ENCODE assay signal across 13 cellular contexts in the genomic region with DNA sequence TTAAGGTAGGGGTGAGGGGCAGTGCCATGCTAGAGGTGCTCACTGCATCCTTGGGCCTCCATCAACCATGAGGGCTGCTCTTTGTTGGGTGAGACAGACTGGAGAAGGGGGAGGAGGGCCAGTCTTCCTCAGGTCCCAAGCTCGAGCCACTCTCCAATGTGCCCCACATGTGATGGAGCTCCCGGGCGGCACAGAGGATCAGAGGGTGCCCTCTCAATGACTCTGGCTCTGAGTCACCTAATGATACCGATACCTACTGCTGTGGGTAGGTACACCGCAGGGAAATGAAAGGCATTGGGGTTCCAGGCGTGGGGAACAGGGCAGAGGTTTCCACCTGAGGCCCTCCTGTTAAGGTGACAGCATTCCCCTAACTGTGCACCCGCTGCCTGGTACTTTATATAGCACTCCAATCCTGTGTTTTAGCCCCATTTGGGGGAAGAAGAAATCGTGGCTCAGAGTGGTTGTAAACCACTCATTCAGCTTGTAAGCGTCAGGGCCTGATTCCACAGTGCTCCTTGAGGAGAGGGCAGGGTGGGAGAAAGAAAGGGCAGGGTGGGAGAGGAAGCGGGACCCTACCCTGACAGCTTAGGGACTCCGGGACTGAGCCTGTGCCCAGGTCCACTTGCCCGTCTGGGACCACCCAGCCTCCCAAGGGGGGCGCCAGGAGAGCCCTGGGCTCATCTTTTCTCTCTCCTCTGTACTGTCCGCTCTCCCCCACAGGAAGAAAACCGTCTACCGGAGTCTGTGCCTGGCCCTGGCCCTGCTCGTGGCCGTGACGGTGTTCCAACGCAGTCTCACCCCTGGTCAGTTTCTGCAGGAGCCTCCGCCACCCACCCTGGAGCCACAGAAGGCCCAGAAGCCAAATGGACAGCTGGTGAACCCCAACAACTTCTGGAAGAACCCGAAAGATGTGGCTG. TPM values are rescaled to one million over a fixed set of nuclear protein-coding genes. Genes with fewer than 3 reads are reported as not detected.
DNase-seq lines count a peak whose midpoint lies in the region; ATAC-seq, FAIRE-seq and TF ChIP-seq lines count a peak whose summit lies in the region.
"Had no signal": no experiment of that assay in that cellular context is flagged by ENCODE, and none has a peak within 500 bp of the region (broad histone marks: within the 10 kb centered on the region; RNA-seq: fewer than 3 reads in every experiment).

No MANE protein-coding gene starts in this region.

- H2AK5ac ChIP-seq in IMR-90 (ENCODE audit: low read depth, low read length) (no peak overlapping the region), neuronal stem cell (ENCODE audit: low read depth, low read length) (peak overlapping the region; percentile 94)

- H3K23ac ChIP-seq in IMR-90 (ENCODE audit: low read depth, low read length) (no peak overlapping the region), neuronal stem cell (ENCODE audit: low read depth, low read length, poor library complexity) (no peak overlapping the region)

- FAIRE-seq in GM12891 (lab: Jason Lieb, UNC), result peak; percentile 9

- dilution Hi-C loops in IMR-90 (cut with HindIII; ENCODE audit: low sequenced_read_pairs, unreplicated experiment), result no loop called here

- TF ChIP-seq EP300 in esophagus muscularis mucosa (IDR thresholded peaks at IDR 0.05), result no peak

- H2AK9ac ChIP-seq in IMR-90 (replicated peaks; ENCODE audit: low read depth, low read length, poor library complexity), result peak overlapping the region; percentile 16

- TF ChIP-seq CTCF in IMR-90 (conservative IDR thresholded peaks at IDR 0.05; ENCODE audit: low read depth, low read length), result no peak
- no peak for TF ChIP-seq CTCF in esophagus muscularis mucosa (IDR thresholded peaks at IDR 0.05)

- no peak for TF ChIP-seq RAD21 in IMR-90 (IDR thresholded peaks at IDR 0.05; ENCODE audit: low read length)

- H3K4ac ChIP-seq in IMR-90 (ENCODE audit: low read depth, low read length) (no peak overlapping the region), neuronal stem cell (ENCODE audit: low read length) (peak overlapping the region; percentile 84)

- H2BK5ac ChIP-seq in IMR-90 (ENCODE audit: low read depth, low read length, poor library complexity, severe bottlenecking) (no peak overlapping the region), neuronal stem cell (ENCODE audit: low read length) (no peak overlapping the region)

- no peak overlapping the region for H3K56ac ChIP-seq in IMR-90 (ENCODE audit: extremely low read depth, insufficient read depth, low read length)

- H2BK15ac ChIP-seq in IMR-90 (ENCODE audit: low read depth, low read length) (no peak overlapping the region), neuronal stem cell (ENCODE audit: low read length) (peak overlapping the region; percentile 49)

- H3K9me1 ChIP-seq in IMR-90 (ENCODE audit: insufficient read depth, low read length), result no peaks in the 10 kb centered on the region; the same call in 1 of the 2 replicates

- H4K8ac ChIP-seq in IMR-90 (ENCODE audit: low read depth in 2 of 2, low read length in 2 of 2) (no peak overlapping the region), neuronal stem cell (ENCODE audit: low read depth, low read length) (no peak overlapping the region)

- H3K4me1 ChIP-seq in IMR-90 (ENCODE audit: control insufficient read depth, insufficient read depth, low read length), result peaks cover 5% of the 10 kb centered on the region
- peaks cover 30 to 37% of the 10 kb centered on the region in 2 donors for H3K4me1 ChIP-seq in duodenal mucosa (ENCODE audit: control insufficient read depth in 1 of 2, insufficient read depth in 2 of 2, low read length in 2 of 2)
- H3K4me1 ChIP-seq in neuronal stem cell (ENCODE audit: control insufficient read depth in 2 of 2, insufficient read depth in 1 of 2, low read depth in 1 of 2, low read length in 2 of 2), result peaks cover 7 to 14% of the 10 kb centered on the region in 2 donors
- peaks cover 16 to 35% (median 29%) of the 10 kb centered on the region in 4 donors for H3K4me1 ChIP-seq in esophagus muscularis mucosa

- H3K9ac ChIP-seq in IMR-90 (ENCODE audit: low read depth, low read length), result no peak overlapping the region
- peak overlapping the region in 1 of 2 donors; percentile 69 for H3K9ac ChIP-seq in duodenal mucosa (ENCODE audit: low read depth in 1 of 2, low read length in 2 of 2)
- H3K9ac ChIP-seq in neuronal stem cell (ENCODE audit: low read depth, low read length, poor library complexity), result no peak overlapping the region

- H3K79me1 ChIP-seq in IMR-90 (ENCODE audit: low read depth in 1 of 2, low read length in 2 of 2) (no peaks in the 10 kb centered on the region), neuronal stem cell (ENCODE audit: low read depth, low read length) (no peaks in the 10 kb centered on the region)

- intact Hi-C loops in IMR-90 (cut with micrococcal nuclease) (no loop called here), esophagus muscularis mucosa (cut with DNase I) (no loop called here)

- no peaks in the 10 kb centered on the region for H3K36me3 ChIP-seq in IMR-90 (ENCODE audit: control insufficient read depth, insufficient read depth, low read length)
- H3K36me3 ChIP-seq in duodenal mucosa (ENCODE audit: control insufficient read depth in 1 of 2, insufficient read depth in 2 of 2, low read length in 2 of 2), result peaks cover 15% of the 10 kb centered on the region in 2 donors
- no peaks in the 10 kb centered on the region for H3K36me3 ChIP-seq in neuronal stem cell (replicated peaks in 1 of 2; ENCODE audit: control insufficient read depth in 2 of 2, insufficient read depth in 2 of 2, low read length in 2 of 2)
- peaks cover 0 to 13% (median 0%) of the 10 kb centered on the region in 4 donors for H3K36me3 ChIP-seq in esophagus muscularis mucosa
- H3K36me3 ChIP-seq: suprapubic skin had no signal

- WGBS in IMR-90 (ENCODE audit: extremely low coverage in 2 of 2, insufficient read length in 1 of 2), 2 experiments, result 93% methylated on average over 3 of the region's 22 CpGs; no CpG with 5 or more reads in 1 of the 2 experiments
- no CpG with 5 or more reads among the region's 22 CpGs for WGBS in neuronal stem cell (ENCODE audit: extremely low coverage in 2 of 2, insufficient read length in 2 of 2, insufficient replicate concordance in 1 of 2), 2 donors
- WGBS in esophagus muscularis mucosa, result 92% methylated on average over 20 of the region's 22 CpGs

- TF ChIP-seq POLR2A in GM12891 (IDR thresholded peaks at IDR 0.05; ENCODE audit: low read depth, low read length), result no peak
- no peak for TF ChIP-seq POLR2A in IMR-90 (IDR thresholded peaks at IDR 0.05; ENCODE audit: low read depth, low read length)
- TF ChIP-seq POLR2A in esophagus muscularis mucosa (IDR thresholded peaks at IDR 0.05; ENCODE audit: low read depth), result no peak

- H4K91ac ChIP-seq in IMR-90 (ENCODE audit: insufficient read depth, low read depth, low read length) (no peak overlapping the region), neuronal stem cell (ENCODE audit: low read depth, low read length, poor library complexity) (no peak overlapping the region)

- H3K27ac ChIP-seq in IMR-90 (ENCODE audit: insufficient read depth, low read length), result no peak overlapping the region
- no peak overlapping the region for H3K27ac ChIP-seq in duodenal mucosa (ENCODE audit: low read depth, low read length)
- H3K27ac ChIP-seq in neuronal stem cell (replicated peaks; ENCODE audit: low read length), result no peak overlapping the region
- no peak overlapping the region for H3K27ac ChIP-seq in esophagus muscularis mucosa (replicated peaks in 1 of 4)
- H3K27ac ChIP-seq: epithelial cell of prostate, suprapubic skin had no signal

- H2BK12ac ChIP-seq in neuronal stem cell (ENCODE audit: low read length), result peak overlapping the region; percentile 22

- H3K4me2 ChIP-seq in IMR-90 (ENCODE audit: low read depth, low read length) (no peak overlapping the region), neuronal stem cell (ENCODE audit: insufficient read depth, low read length, poor library complexity, severe bottlenecking) (no peak overlapping the region)

- in situ Hi-C loops in IMR-90 (cut with MboI; ENCODE audit: low sequenced_read_pairs), result no loop called here

- H3K14ac ChIP-seq in IMR-90 (replicated peaks; ENCODE audit: low read depth, low read length) (no peak overlapping the region), neuronal stem cell (ENCODE audit: low read length) (peak overlapping the region; percentile 56)

- ATAC-seq in IMR-90 (ENCODE audit: low read depth) (no peak), HG03039 (IDR thresholded peaks at IDR 0.05; ENCODE audit: unreplicated experiment) (no peak), GM19455 (IDR thresholded peaks at IDR 0.05; ENCODE audit: unreplicated experiment) (no peak)

- no TSS peak for BruUV-seq in IMR-90 (replicated peaks; lab: Mats Ljungman, UMichigan)

- no peak overlapping the region for H4K5ac ChIP-seq in IMR-90 (ENCODE audit: low read depth, low read length)

- CTCF ChIA-PET in IMR-90 (lab: Yijun Ruan, JAX), result no interaction called here

- no peak overlapping the region for H2BK20ac ChIP-seq in IMR-90 (ENCODE audit: low read depth, low read length)

- no peaks in the 10 kb centered on the region for H4K20me1 ChIP-seq in IMR-90 (ENCODE audit: insufficient read depth, low read length)

- POLR2A ChIA-PET in IMR-90 (lab: Charles Lee; ENCODE audit: unreplicated experiment), result interaction anchor here (0.6 kb wide), 1 partner anchor 66 kb away, joined by 17 read pairs; no protein-coding TSS in a partner anchor

- H3K9me3 ChIP-seq in IMR-90 (ENCODE audit: control insufficient read depth, insufficient read depth, low read length) (no peaks in the 10 kb centered on the region; the same call in 1 of the 2 replicates), duodenal mucosa (ENCODE audit: control insufficient read depth in 1 of 2, low read length in 2 of 2) (no peaks in the 10 kb centered on the region), neuronal stem cell (replicated peaks in 1 of 2; ENCODE audit: control insufficient read depth in 2 of 2, insufficient read depth in 1 of 2, low read depth in 1 of 2, low read length in 2 of 2) (peaks cover 4 to 6% of the 10 kb centered on the region in 2 donors), esophagus muscularis mucosa (no peaks in the 10 kb centered on the region)
- H3K9me3 ChIP-seq: suprapubic skin had no signal

- H2BK120ac ChIP-seq in IMR-90 (ENCODE audit: low read depth, low read length), result no peak overlapping the region
- H2BK120ac ChIP-seq in neuronal stem cell (ENCODE audit: low read depth, low read length), result no peak overlapping the region

- DNase-seq in GM12891 (ENCODE audit: insufficient read length, low spot score) (no peak), IMR-90 (no peak), neuronal stem cell (ENCODE audit: low spot score) (no peak), esophagus muscularis mucosa (ENCODE audit: extremely low spot score) (no peak), AG08396 (ENCODE audit: low spot score) (no peak)
- DNase-seq: activated naive CD4-positive, alpha-beta T cell treated with anti-CD3 and anti-CD28 coated beads, Interleukin-2, amount 10 ng/mL, durations not matched to agents 7 days and 5 days; NCI-H446 treated with DMSO at 0.1 percent for 48 hours had no signal

- H3K27me3 ChIP-seq in IMR-90 (ENCODE audit: control insufficient read depth, insufficient read depth, low read length) (peaks cover 30% of the 10 kb centered on the region), duodenal mucosa (ENCODE audit: control insufficient read depth in 1 of 2, insufficient read depth in 2 of 2, low read length in 2 of 2) (no peaks in the 10 kb centered on the region), neuronal stem cell (ENCODE audit: control insufficient read depth in 3 of 3, insufficient read depth in 3 of 3, low read depth in 1 of 3, low read length in 3 of 3) (peaks cover 6 to 59% (median 29%) of the 10 kb centered on the region in 3 experiments), esophagus muscularis mucosa (peaks cover 0 to 49% (median 22%) of the 10 kb centered on the region in 4 donors)

- H3K18ac ChIP-seq in IMR-90 (ENCODE audit: low read depth, low read length) (no peak overlapping the region), neuronal stem cell (ENCODE audit: low read length) (no peak overlapping the region)

- no peak overlapping the region for H3K4me3 ChIP-seq in IMR-90 (ENCODE audit: insufficient read depth, low read depth, low read length)
- H3K4me3 ChIP-seq in duodenal mucosa (ENCODE audit: low read depth in 1 of 2, low read length in 2 of 2), result peak overlapping the region; percentile 81 to 82
- no peak overlapping the region for H3K4me3 ChIP-seq in neuronal stem cell (ENCODE audit: low read length in 2 of 2)
- peak overlapping the region in 1 of 4 donors; percentile 53 for H3K4me3 ChIP-seq in esophagus muscularis mucosa

- H2AFZ ChIP-seq in IMR-90 (replicated peaks; ENCODE audit: low read length, poor library complexity) (no peak overlapping the region), neuronal stem cell (ENCODE audit: low read length) (no peak overlapping the region)

RNA-seq across cellular contexts. Expression of a gene that starts 1.8 kb away (rescaled TPM):
- 2.8 TPM for polyA plus RNA-seq in GM12891 (2012; ENCODE audit: low read depth, missing spikeins)
- total RNA-seq in IMR-90 (2012; rRNA removed) (under 0.01 TPM in 2 replicates), esophagus muscularis mucosa (1 to 10 TPM; 3.7 to 7.0 (median 4.5) TPM)
- polyA plus RNA-seq in IMR-90 (2012; rRNA removed), result 0.03 and 0.07 TPM in 2 replicates
- polyA plus RNA-seq in IMR-90 (2012; cell fraction: cytosol; rRNA removed), result 0.04 and 0.51 TPM in 2 replicates
- 0.13 and 0.33 TPM in 2 replicates for polyA plus RNA-seq in IMR-90 (2012; cell fraction: nucleus; rRNA removed; ENCODE audit: low replicate concordance)
- 1.0 TPM for polyA plus RNA-seq in neuronal stem cell (2013, experiment 1 of 2)
- 0.84 TPM for polyA plus RNA-seq in neuronal stem cell (2013, experiment 2 of 2)
- total RNA-seq: LHCN-M2 had no signal

Comparison
In these comparisons a context has a peak if more than half of its experiments do, and no peak if none do; other contexts are left out.
1. H3K4me3 ChIP-seq: peak in duodenal mucosa (2 of 2); none in IMR-90 (single experiment) and neuronal stem cell (0 of 2).